Comparison of ENCODE assay signal across 8 cellular contexts in the genomic region with DNA sequence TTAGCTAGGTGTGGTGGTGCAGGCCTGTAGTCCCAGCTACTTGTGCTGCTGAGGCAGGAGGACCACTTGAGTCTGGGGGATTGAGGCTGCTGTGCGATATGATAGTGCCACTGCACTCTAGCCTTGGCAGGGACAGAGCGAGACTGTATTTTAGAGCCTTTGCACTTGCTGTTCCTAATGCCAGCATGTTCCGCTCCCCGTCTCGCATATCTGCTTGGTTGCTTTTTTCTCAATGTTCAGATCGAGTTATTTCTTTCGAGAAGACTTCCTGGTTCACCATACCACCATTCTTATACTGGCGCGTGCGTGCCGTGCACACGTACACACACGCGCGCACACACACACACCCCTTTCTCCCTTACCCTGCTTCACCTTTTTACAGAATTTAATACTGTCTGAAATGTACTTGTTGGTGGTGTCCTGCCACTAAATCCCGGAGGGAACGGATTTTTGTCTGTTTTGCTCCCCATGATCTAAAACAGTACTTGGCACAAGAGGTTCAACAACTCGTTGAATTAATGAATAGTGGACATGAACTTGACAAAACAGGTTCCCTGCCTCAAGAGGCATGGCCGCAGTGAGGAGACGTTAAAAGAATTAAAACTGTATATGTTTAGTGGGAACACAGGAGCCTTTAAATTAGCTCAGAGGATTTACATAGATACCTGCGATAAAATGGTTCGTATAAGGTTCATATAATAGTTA. TPM values are rescaled to one million over a fixed set of nuclear protein-coding genes. Genes with fewer than 3 reads are reported as not detected.
DNase-seq lines count a peak whose midpoint lies in the region; TF ChIP-seq lines count a peak whose summit lies in the region.

No MANE protein-coding gene starts in this region.

- POLR2A ChIA-PET in CD4-positive, alpha-beta memory T cell (lab: Charles Lee; ENCODE audit: partially characterized antibody), result interaction anchor here (0.6 to 3.7 kb wide), 31 partner anchors 9 to 1049 kb away, joined by 3 to 39 read pairs (median 7); a partner anchor contains a TSS

- H3K9me3 Mint-ChIP-seq in CD4-positive, alpha-beta memory T cell, result peaks cover 0 to 1% (median 0%) of the 10 kb centered on the region in 8 donors

- DNase-seq in CD4-positive, alpha-beta memory T cell, result no peak
- DNase-seq in LNCaP clone FGC (ENCODE audit: low read depth), result no peak
- DNase-seq in activated T-cell treated with anti-CD3 and anti-CD28 coated beads for 24 hours (ENCODE audit: low read depth), result peak; percentile 14
- peak; percentile 26 for DNase-seq in stimulated activated CD4-positive, alpha-beta T cell treated with anti-CD3 and anti-CD28 coated beads, Interleukin-2, amount 100 ng/mL, for 4 hours (ENCODE audit: low read depth)
- no peak for DNase-seq in central memory CD4-positive, alpha-beta T cell
- DNase-seq in iPS-NIHi11 (ENCODE audit: low spot score), result no peak
- DNase-seq in amniotic stem cell (lab: John Stamatoyannopoulos, UW), result no peak

- peaks cover 25% of the 10 kb centered on the region for H3K4me1 ChIP-seq in CD4-positive, alpha-beta memory T cell (ENCODE audit: insufficient read depth, low read length)

- no peaks in the 10 kb centered on the region for H3K27me3 Mint-ChIP-seq in CD4-positive, alpha-beta memory T cell

- peak overlapping the region; percentile 97 to 100 (median 99) for H3K27ac Mint-ChIP-seq in CD4-positive, alpha-beta memory T cell

- no peaks in the 10 kb centered on the region for H3K36me3 ChIP-seq in CD4-positive, alpha-beta memory T cell (ENCODE audit: insufficient read depth, low read length)

- intact Hi-C loops in CD4-positive, alpha-beta memory T cell (cut with micrococcal nuclease), result loop anchor here (1.0 to 10.0 kb wide), 7 partner anchors 42 to 644 kb away; a partner anchor contains a TSS

- CTCF ChIA-PET in CD4-positive, alpha-beta memory T cell (lab: Charles Lee; ENCODE audit: partially characterized antibody), result interaction anchor here (1.0 to 1.2 kb wide), 2 partner anchors 12 to 67 kb away, joined by 4 to 5 read pairs; no protein-coding TSS in a partner anchor

- peak overlapping the region; percentile 94 to 100 (median 99) for H3K4me3 Mint-ChIP-seq in CD4-positive, alpha-beta memory T cell

- H3K36me3 Mint-ChIP-seq in CD4-positive, alpha-beta memory T cell, result peaks cover 0 to 31% of the 10 kb centered on the region in 2 donors

- peak overlapping the region; percentile 98 to 100 for H3K4me3 ChIP-seq in CD4-positive, alpha-beta memory T cell (ENCODE audit: low read length in 2 of 2)
- H3K4me3 ChIP-seq in LNCaP clone FGC (ENCODE audit: low read depth, low read length) (peak overlapping the region; percentile 88), iPS-11a (ENCODE audit: low read depth, low read length) (peak overlapping the region; percentile 51)

- no peak for TF ChIP-seq CTCF in LNCaP clone FGC (IDR thresholded peaks at IDR 0.05; ENCODE audit: control insufficient read depth, extremely low read depth, insufficient read depth)

- no peaks in the 10 kb centered on the region for H3K27me3 ChIP-seq in CD4-positive, alpha-beta memory T cell (ENCODE audit: insufficient read depth, low read length)

- peaks cover 20 to 44% (median 25%) of the 10 kb centered on the region in 4 donors for H3K4me1 Mint-ChIP-seq in CD4-positive, alpha-beta memory T cell

- H3K9me3 ChIP-seq in CD4-positive, alpha-beta memory T cell (ENCODE audit: control insufficient read depth in 1 of 2, low read length in 2 of 2), result no peaks in the 10 kb centered on the region

- H3K27ac ChIP-seq in CD4-positive, alpha-beta memory T cell (ENCODE audit: low read depth, low read length), result peak overlapping the region; percentile 96

RNA-seq across cellular contexts. Expression of a gene that starts 1.1 kb away (rescaled TPM):
- total RNA-seq in CD4-positive, alpha-beta memory T cell, result 10 to 100 TPM; 60.0 to 61.0 TPM
- 10 to 100 TPM; 10.1 to 37.1 TPM for polyA plus RNA-seq in CD4-positive, alpha-beta memory T cell

RNA-seq across cellular contexts. Expression of a gene that starts 41.5 kb away (rescaled TPM):
- 100 to 1,000 TPM; 131 to 139 TPM for total RNA-seq in CD4-positive, alpha-beta memory T cell
- polyA plus RNA-seq in CD4-positive, alpha-beta memory T cell, result 10 to 100 TPM in 1 of 2 donors, 1 to 10 TPM in 1; 8.6 to 24.3 TPM

Comparison
In these comparisons a context has a peak if more than half of its experiments do, and no peak if none do; other contexts are left out.
1. DNase-seq: peak in activated T-cell treated with anti-CD3 and anti-CD28 coated beads for 24 hours (single experiment) and stimulated activated CD4-positive, alpha-beta T cell treated with anti-CD3 and anti-CD28 coated beads, Interleukin-2, amount 100 ng/mL, for 4 hours (single experiment); none in CD4-positive, alpha-beta memory T cell (0 of 5), LNCaP clone FGC (single experiment), central memory CD4-positive, alpha-beta T cell (single experiment), iPS-NIHi11 (single experiment) and amniotic stem cell (single experiment).
2. Peak in every context shown above with its lines, with median percentiles within 50 percentile points of each other: H3K4me3 ChIP-seq.